Comparison of ENCODE assay signal across 10 cellular contexts in genomic region chr7:143408247-143408685, GRCh38. TPM values are rescaled to one million over a fixed set of nuclear protein-coding genes. Genes with fewer than 3 reads are reported as not detected.
DNase-seq lines count a peak whose midpoint lies in the region; ATAC-seq, FAIRE-seq and TF ChIP-seq lines count a peak whose summit lies in the region.
"Had no signal": no experiment of that assay in that cellular context is flagged by ENCODE, and none has a peak within 500 bp of the region (broad histone marks: within the 10 kb centered on the region; RNA-seq: fewer than 3 reads in every experiment).

No MANE protein-coding gene starts in this region.

- H3K27ac ChIP-seq in GM12878 (ENCODE audit: control insufficient read depth, insufficient read depth) (no peak overlapping the region), right lobe of liver (peak overlapping the region in 1 of 3 donors; percentile 43), thymus (ENCODE audit: low read depth) (no peak overlapping the region)

- no peak for FAIRE-seq in GM12878 (lab: Jason Lieb, UNC)

- peak overlapping the region; percentile 72 for H3K4me3 Mint-ChIP-seq in activated CD4-positive, alpha-beta T cell treated with anti-CD3 and anti-CD28 coated beads for 36 hours

- peak overlapping the region; percentile 59 for H3K27ac Mint-ChIP-seq in activated CD4-positive, alpha-beta T cell treated with anti-CD3 and anti-CD28 coated beads for 36 hours

- ATAC-seq in activated CD4-positive, alpha-beta T cell treated with anti-CD3 and anti-CD28 coated beads for 36 hours = peak; percentile 2
- peak; percentile 13; the same call in 2 of the 3 replicates for ATAC-seq in GM12878
- peak; percentile 54 to 88 (median 78) for ATAC-seq in right lobe of liver
- no peak for ATAC-seq in HG03460 (IDR thresholded peaks at IDR 0.05; ENCODE audit: unreplicated experiment)
- ATAC-seq in GM19463 (IDR thresholded peaks at IDR 0.05; ENCODE audit: unreplicated experiment) = no peak

- peaks cover 3% of the 10 kb centered on the region for H3K4me1 ChIP-seq in GM12878 (ENCODE audit: control insufficient read depth, insufficient read depth, low read length)
- peaks cover 0 to 16% (median 2%) of the 10 kb centered on the region in 4 donors for H3K4me1 ChIP-seq in right lobe of liver
- H3K4me1 ChIP-seq in thymus (ENCODE audit: control insufficient read depth, insufficient read depth, low read length) = peaks cover 20% of the 10 kb centered on the region

- H3K9ac ChIP-seq in GM12878 (ENCODE audit: control insufficient read depth, insufficient read depth, low read length) = no peak overlapping the region

- SMC1A ChIA-PET in GM12878 (lab: Charles Lee; ENCODE audit: uncharacterized antibody, unreplicated experiment) = interaction anchor here (1.6 to 2.3 kb wide), 2 partner anchors 166 to 168 kb away, joined by 4 to 6 read pairs; no protein-coding TSS in a partner anchor

- peaks cover 61% of the 10 kb centered on the region for H3K4me1 Mint-ChIP-seq in activated CD4-positive, alpha-beta T cell treated with anti-CD3 and anti-CD28 coated beads for 36 hours

- H3K27me3 ChIP-seq in GM12878 (replicated peaks in 1 of 2; ENCODE audit: control insufficient read depth in 2 of 2, insufficient read depth in 2 of 2, low read length in 1 of 2) (peaks cover 0 to 4% of the 10 kb centered on the region in 2 experiments; a peak in 2 of 4 replicates), right lobe of liver (no peaks in the 10 kb centered on the region), thymus (ENCODE audit: control insufficient read depth, insufficient read depth) (no peaks in the 10 kb centered on the region)

- no TSS peak for BruUV-seq in GM12878 (replicated peaks; lab: Mats Ljungman, UMichigan)

- no peaks in the 10 kb centered on the region for H4K20me1 ChIP-seq in GM12878 (ENCODE audit: control insufficient read depth, insufficient read depth)

- no peaks in the 10 kb centered on the region for H3K27me3 Mint-ChIP-seq in activated CD4-positive, alpha-beta T cell treated with anti-CD3 and anti-CD28 coated beads for 36 hours

- no peak for TF ChIP-seq RAD21 in GM12878 (IDR thresholded peaks at IDR 0.05; ENCODE audit: insufficient read depth, low read depth, low read length)

- no peak for TF ChIP-seq EP300 in GM12878 (IDR thresholded peaks at IDR 0.05; ENCODE audit: borderline replicate concordance in 1 of 2, control insufficient read depth in 1 of 2, low read depth in 2 of 2, low read length in 2 of 2)

- no peaks in the 10 kb centered on the region for H3K36me3 Mint-ChIP-seq in activated CD4-positive, alpha-beta T cell treated with anti-CD3 and anti-CD28 coated beads for 36 hours (ENCODE audit: low read depth)

- RAD21 ChIA-PET in GM12878 (lab: Charles Lee; ENCODE audit: unreplicated experiment) = interaction anchor here (1.6 to 2.2 kb wide), 2 partner anchors 36 to 168 kb away, joined by 3 to 8 read pairs; no protein-coding TSS in a partner anchor

- POLR2A ChIA-PET in activated CD4-positive, alpha-beta T cell treated with anti-CD3 and anti-CD28 coated beads for 36 hours (lab: Charles Lee) = interaction anchor here (0.7 to 1.7 kb wide), 2 partner anchors 24 to 193 kb away, joined by 3 to 7 read pairs; no protein-coding TSS in a partner anchor
- POLR2A ChIA-PET in GM12878 (lab: Charles Lee) = no interaction called here

- intact Hi-C loops in activated CD4-positive, alpha-beta T cell treated with anti-CD3 and anti-CD28 coated beads for 36 hours (cut with DNase I, micrococcal nuclease) = loop anchor here (1.0 to 2.0 kb wide), 4 partner anchors 22 to 167 kb away; partner anchors contain the start of gene ZYX (in 1 of the 2)
- intact Hi-C loops in GM12878 (cut with micrococcal nuclease; ENCODE audit: unreplicated experiment) = no loop called here
- intact Hi-C loops in right lobe of liver (cut with DNase I) = no loop called here

- CTCF ChIA-PET in activated CD4-positive, alpha-beta T cell treated with anti-CD3 and anti-CD28 coated beads for 36 hours (lab: Charles Lee) = interaction anchor here (0.8 to 6.1 kb wide), 11 partner anchors 8 to 168 kb away, joined by 3 to 54 read pairs (median 4); no protein-coding TSS in a partner anchor
- CTCF ChIA-PET in GM12878 (lab: Yijun Ruan, JAX) = interaction anchor here (0.8 to 1.0 kb wide), 3 partner anchors 8 to 168 kb away, joined by 3 to 4 read pairs (median 3); no protein-coding TSS in a partner anchor

- H3K36me3 ChIP-seq in GM12878 (ENCODE audit: control insufficient read depth in 2 of 2, insufficient read depth in 2 of 2, low read length in 1 of 2) (no peaks in the 10 kb centered on the region), right lobe of liver (no peaks in the 10 kb centered on the region), thymus (ENCODE audit: control insufficient read depth, insufficient read depth) (no peaks in the 10 kb centered on the region)

- H3K79me2 ChIP-seq in GM12878 (ENCODE audit: control insufficient read depth, insufficient read depth, low read length) = no peaks in the 10 kb centered on the region

- no peaks in the 10 kb centered on the region for H3K9me3 ChIP-seq in GM12878 (replicated peaks; ENCODE audit: control insufficient read depth, insufficient read depth, low read length)
- no peaks in the 10 kb centered on the region for H3K9me3 ChIP-seq in right lobe of liver
- no peaks in the 10 kb centered on the region for H3K9me3 ChIP-seq in thymus (ENCODE audit: control insufficient read depth)

- no peak for TF ChIP-seq POLR2A in GM12878 (IDR thresholded peaks at IDR 0.05; ENCODE audit: low read depth, low read length)
- no peak for TF ChIP-seq POLR2A in right lobe of liver (IDR thresholded peaks at IDR 0.05)

- in situ Hi-C loops in GM12878 (cut with MboI) = no loop called here

- H3K9me3 Mint-ChIP-seq in activated CD4-positive, alpha-beta T cell treated with anti-CD3 and anti-CD28 coated beads for 36 hours (ENCODE audit: low read depth) = no peaks in the 10 kb centered on the region

- no peak for DNase-seq in activated CD4-positive, alpha-beta T cell treated with anti-CD3 and anti-CD28 coated beads for 36 hours
- no peak for DNase-seq in activated CD4-positive, alpha-beta T cell treated with anti-CD3 and anti-CD28 coated beads for 48 hours
- DNase-seq in GM12878 (ENCODE audit: low read depth, low spot score) = no peak
- peak in 2 of 3 donors; percentile 70 to 75 for DNase-seq in right lobe of liver
- no peak for DNase-seq in stimulated activated CD4-positive, alpha-beta T cell treated with anti-CD3 and anti-CD28 coated beads, Interleukin-12 subunit alpha, Interleukin-12 subunit beta, amount 100 ng/mL, for 4 hours
- DNase-seq: ACHN had no signal

- WGBS in GM12878 (ENCODE audit: insufficient coverage, insufficient replicate concordance, low lambda C conversion rate, missing lambda C conversion rate) = 6% methylated on average over 13 of the region's 20 CpGs
- WGBS in right lobe of liver (ENCODE audit: insufficient coverage, low coverage, low lambda C conversion rate, missing lambda C conversion rate) = 0% methylated on average over 3 of the region's 20 CpGs
- 7% methylated on average over 20 of the region's 20 CpGs for WGBS in thymus

- no peak overlapping the region; the same call in 1 of the 2 replicates for H3K4me2 ChIP-seq in GM12878 (ENCODE audit: control insufficient read depth, insufficient read depth)

- H3K4me3 ChIP-seq in GM12878 (no peak overlapping the region), right lobe of liver (peak overlapping the region; percentile 49 to 68 (median 66)), thymus (ENCODE audit: low read length) (peak overlapping the region; percentile 45)

- H2AFZ ChIP-seq in GM12878 (ENCODE audit: control insufficient read depth, low read depth, low read length) = no peak overlapping the region

- TF ChIP-seq CTCF in GM12878 (IDR thresholded peaks at IDR 0.05 in 2 of 3, conservative IDR thresholded peaks at IDR 0.05 in 1 of 3; ENCODE audit: control insufficient read depth in 2 of 3, extremely low read depth in 1 of 3, insufficient read depth in 1 of 3, low read depth in 3 of 3, low read length in 3 of 3) = no peak
- no peak for TF ChIP-seq CTCF in right lobe of liver (IDR thresholded peaks at IDR 0.05)

RNA-seq across cellular contexts. Expression of gene EPHA1, which starts 0.4 kb away (rescaled TPM):
- total RNA-seq in activated CD4-positive, alpha-beta T cell treated with anti-CD3 and anti-CD28 coated beads for 36 hours = 1 to 10 TPM; 2.4 to 2.8 TPM
- total RNA-seq in GM12878 (2013; cell fraction: nucleolus; rRNA removed) = not detected in 2 replicates
- total RNA-seq in GM12878 (2014; rRNA removed) = not detected in 2 replicates
- total RNA-seq in GM12878 (2014; rRNA removed; fragmentation: Illumina TruSeq; extraction: Trizol) = not detected in 2 replicates
- 0.21 and 0.29 TPM in 2 replicates for total RNA-seq in GM12878 (2021)
- polyA plus RNA-seq in GM12878 (2011; ENCODE audit: low read depth) = not detected
- 0.11 and 0.13 TPM in 2 replicates for polyA plus RNA-seq in GM12878 (2011; rRNA removed)
- 0.03 and 0.04 TPM in 2 replicates for polyA plus RNA-seq in GM12878 (2011; cell fraction: cytosol; rRNA removed)
- polyA plus RNA-seq in GM12878 (2011; cell fraction: nucleus; rRNA removed) = 0.21 and 0.32 TPM in 2 replicates
- 0.69 and 1.2 TPM in 2 replicates for polyA plus RNA-seq in GM12878 (2012)
- not detected in 2 replicates for polyA plus RNA-seq in GM12878 (2014; fragmentation: Illumina TruSeq; extraction: Trizol)
- polyA plus RNA-seq in GM12878 (2014; fragmentation: Nextera tagmentation; extraction: Ambion mirVana) = not detected
- polyA plus RNA-seq in GM12878 (2014; rRNA removed) = not detected in 2 replicates
- polyA plus RNA-seq in GM12878 (2016; fragmentation: Nextera tagmentation; extraction: Ambion mirVana) = under 1 TPM; 0.28 to 0.35 TPM
- 0.37 TPM in 1 of 2 replicates, not detected in the other for polyA minus RNA-seq in GM12878 (2011; rRNA and poly(A)+ RNA removed)
- polyA minus RNA-seq in GM12878 (2011; cell fraction: cytosol; rRNA and poly(A)+ RNA removed) = not detected in 2 replicates
- not detected in 2 replicates for polyA minus RNA-seq in GM12878 (2011; cell fraction: nucleus; rRNA and poly(A)+ RNA removed)
- 10 to 100 TPM; 12.6 to 41.3 (median 16.5) TPM for total RNA-seq in right lobe of liver
- 12.5 TPM for polyA plus RNA-seq in thymus
- polyA plus RNA-seq: neural cell had no signal

RNA-seq across cellular contexts. Expression of gene ZYX, which starts 27.1 kb away (rescaled TPM):
- total RNA-seq in activated CD4-positive, alpha-beta T cell treated with anti-CD3 and anti-CD28 coated beads for 36 hours = 100 to 1,000 TPM; 103 to 148 TPM
- 12.6 and 17.0 TPM in 2 replicates for total RNA-seq in GM12878 (2013; cell fraction: nucleolus; rRNA removed)
- total RNA-seq in GM12878 (2014; rRNA removed) (16.5 and 23.2 TPM in 2 replicates), GM12878 (2014; rRNA removed; fragmentation: Illumina TruSeq; extraction: Trizol) (11.8 and 16.6 TPM in 2 replicates), GM12878 (2021) (90.5 and 100 TPM in 2 replicates), right lobe of liver (100 to 1,000 TPM in 1 of 6 experiments, 10 to 100 TPM in 5; 29.7 to 129 (median 43.6) TPM)
- polyA plus RNA-seq in GM12878 (2011; ENCODE audit: low read depth) = 32.5 TPM
- polyA plus RNA-seq in GM12878 (2011; rRNA removed) (2.4 and 4.5 TPM in 2 replicates), GM12878 (2014; fragmentation: Illumina TruSeq; extraction: Trizol) (28.2 and 44.0 TPM in 2 replicates), GM12878 (2014; fragmentation: Nextera tagmentation; extraction: Ambion mirVana) (1 to 10 TPM; 2.1 to 4.0 TPM), GM12878 (2014; rRNA removed) (32.0 and 47.3 TPM in 2 replicates), GM12878 (2016; fragmentation: Nextera tagmentation; extraction: Ambion mirVana) (10 to 100 TPM; 66.5 to 82.3 TPM), thymus (113 TPM)
- 9.0 and 12.3 TPM in 2 replicates for polyA plus RNA-seq in GM12878 (2011; cell fraction: cytosol; rRNA removed)
- polyA plus RNA-seq in GM12878 (2011; cell fraction: nucleus; rRNA removed) = 41.0 and 61.8 TPM in 2 replicates
- 61.2 and 77.5 TPM in 2 replicates for polyA plus RNA-seq in GM12878 (2012)
- 9.9 and 16.7 TPM in 2 replicates for polyA minus RNA-seq in GM12878 (2011; rRNA and poly(A)+ RNA removed)
- 23.9 and 26.0 TPM in 2 replicates for polyA minus RNA-seq in GM12878 (2011; cell fraction: cytosol; rRNA and poly(A)+ RNA removed)
- polyA minus RNA-seq in GM12878 (2011; cell fraction: nucleus; rRNA and poly(A)+ RNA removed) = 24.9 and 40.2 TPM in 2 replicates

RNA-seq across cellular contexts. Expression of gene TAS2R60, which starts 35.0 kb away (rescaled TPM):
- total RNA-seq in activated CD4-positive, alpha-beta T cell treated with anti-CD3 and anti-CD28 coated beads for 36 hours = not detected
- total RNA-seq in GM12878 (2013; cell fraction: nucleolus; rRNA removed) = not detected in 2 replicates
- not detected in 2 replicates for total RNA-seq in GM12878 (2014; rRNA removed)
- not detected in 2 replicates for total RNA-seq in GM12878 (2014; rRNA removed; fragmentation: Illumina TruSeq; extraction: Trizol)
- total RNA-seq in GM12878 (2021) = not detected in 2 replicates
- polyA plus RNA-seq in GM12878 (2011; ENCODE audit: low read depth) = not detected
- not detected in 2 replicates for polyA plus RNA-seq in GM12878 (2011; rRNA removed)
- not detected in 2 replicates for polyA plus RNA-seq in GM12878 (2011; cell fraction: cytosol; rRNA removed)
- polyA plus RNA-seq in GM12878 (2011; cell fraction: nucleus; rRNA removed) = not detected in 2 replicates
- not detected in 2 replicates for polyA plus RNA-seq in GM12878 (2012)
- not detected in 2 replicates for polyA plus RNA-seq in GM12878 (2014; fragmentation: Illumina TruSeq; extraction: Trizol)
- polyA plus RNA-seq in GM12878 (2014; fragmentation: Nextera tagmentation; extraction: Ambion mirVana) = not detected
- not detected in 2 replicates for polyA plus RNA-seq in GM12878 (2014; rRNA removed)
- polyA plus RNA-seq in GM12878 (2016; fragmentation: Nextera tagmentation; extraction: Ambion mirVana) = not detected
- not detected in 2 replicates for polyA minus RNA-seq in GM12878 (2011; rRNA and poly(A)+ RNA removed)
- polyA minus RNA-seq in GM12878 (2011; cell fraction: cytosol; rRNA and poly(A)+ RNA removed) = not detected in 2 replicates
- polyA minus RNA-seq in GM12878 (2011; cell fraction: nucleus; rRNA and poly(A)+ RNA removed) = not detected in 2 replicates
- under 1 TPM in 1 of 6 experiments, not detected in 5; 0.35 TPM for total RNA-seq in right lobe of liver
- 0.02 TPM for polyA plus RNA-seq in thymus
- polyA plus RNA-seq: neural cell had no signal

RNA-seq across cellular contexts. Expression of gene FAM131B, which starts 45.8 kb away (rescaled TPM):
- 1 to 10 TPM; 1.7 to 1.8 TPM for total RNA-seq in activated CD4-positive, alpha-beta T cell treated with anti-CD3 and anti-CD28 coated beads for 36 hours
- total RNA-seq in GM12878 (2013; cell fraction: nucleolus; rRNA removed) = not detected in 2 replicates
- not detected in 2 replicates for total RNA-seq in GM12878 (2014; rRNA removed)
- total RNA-seq in GM12878 (2014; rRNA removed; fragmentation: Illumina TruSeq; extraction: Trizol) = not detected in 2 replicates
- 0.05 and 0.13 TPM in 2 replicates for total RNA-seq in GM12878 (2021)
- polyA plus RNA-seq in GM12878 (2011; ENCODE audit: low read depth) = not detected
- 0.03 TPM in 1 of 2 replicates, not detected in the other for polyA plus RNA-seq in GM12878 (2011; rRNA removed)
- polyA plus RNA-seq in GM12878 (2011; cell fraction: cytosol; rRNA removed) = 0.03 TPM in 2 replicates
- polyA plus RNA-seq in GM12878 (2011; cell fraction: nucleus; rRNA removed) = 0.03 and 0.04 TPM in 2 replicates
- polyA plus RNA-seq in GM12878 (2012) = not detected in 2 replicates
- not detected in 2 replicates for polyA plus RNA-seq in GM12878 (2014; fragmentation: Illumina TruSeq; extraction: Trizol)
- polyA plus RNA-seq in GM12878 (2014; fragmentation: Nextera tagmentation; extraction: Ambion mirVana) = not detected
- not detected in 2 replicates for polyA plus RNA-seq in GM12878 (2014; rRNA removed)
- polyA plus RNA-seq in GM12878 (2016; fragmentation: Nextera tagmentation; extraction: Ambion mirVana) = not detected
- 0.05 and 0.15 TPM in 2 replicates for polyA minus RNA-seq in GM12878 (2011; rRNA and poly(A)+ RNA removed)
- not detected in 2 replicates for polyA minus RNA-seq in GM12878 (2011; cell fraction: cytosol; rRNA and poly(A)+ RNA removed)
- polyA minus RNA-seq in GM12878 (2011; cell fraction: nucleus; rRNA and poly(A)+ RNA removed) = 0.10 TPM in 1 of 2 replicates, not detected in the other
- under 1 TPM; 0.05 to 0.51 (median 0.14) TPM for total RNA-seq in right lobe of liver
- 0.68 TPM for polyA plus RNA-seq in thymus

Comparison
In these comparisons a context has a peak if more than half of its experiments do, and no peak if none do; other contexts are left out.
1. ATAC-seq: peak in activated CD4-positive, alpha-beta T cell treated with anti-CD3 and anti-CD28 coated beads for 36 hours (single experiment), GM12878 (single experiment) and right lobe of liver (4 of 4); none in HG03460 (single experiment) and GM19463 (single experiment).
2. DNase-seq: peak in right lobe of liver (2 of 3); none in activated CD4-positive, alpha-beta T cell treated with anti-CD3 and anti-CD28 coated beads for 36 hours (single experiment), activated CD4-positive, alpha-beta T cell treated with anti-CD3 and anti-CD28 coated beads for 48 hours (single experiment), GM12878 (single experiment) and stimulated activated CD4-positive, alpha-beta T cell treated with anti-CD3 and anti-CD28 coated beads, Interleukin-12 subunit alpha, Interleukin-12 subunit beta, amount 100 ng/mL, for 4 hours (single experiment).
3. intact Hi-C loops: an anchor here in activated CD4-positive, alpha-beta T cell treated with anti-CD3 and anti-CD28 coated beads for 36 hours (1.0 to 2.0 kb wide); none called in GM12878 and right lobe of liver.